Comparison of ENCODE assay signal across 20 cellular contexts in the genomic region with DNA sequence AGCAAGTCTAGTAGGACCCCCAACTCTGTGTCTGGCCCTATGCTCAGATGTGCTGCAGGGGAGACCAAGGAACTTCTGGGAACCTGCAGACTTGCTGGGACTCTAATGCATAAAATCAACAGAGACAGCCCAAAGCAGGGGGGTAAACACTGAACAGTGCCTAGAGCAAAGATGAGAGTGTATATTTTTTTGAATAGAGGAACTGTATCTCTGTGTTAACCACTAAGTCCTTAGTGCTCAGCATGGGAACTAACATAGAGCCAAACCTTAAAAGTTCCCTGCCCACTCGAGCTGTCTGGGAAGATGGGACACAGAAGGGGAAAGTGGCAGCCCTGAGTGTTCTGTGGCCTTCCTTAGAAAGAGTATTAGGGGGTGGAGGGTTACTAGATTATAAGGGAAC.
"Had no signal": no experiment of that assay in that cellular context is flagged by ENCODE, and none has a peak within 500 bp of the region (broad histone marks: within the 10 kb centered on the region; RNA-seq: fewer than 3 reads in every experiment).

No MANE protein-coding gene starts in this region.

- H3K27me3 ChIP-seq: MG63 had no signal

- H3K9ac ChIP-seq: SK-N-SH had no signal

- DNase-seq: IMR-90, Karpas-422, KG1, MG63, NCI-H1092, NCI-H1105 treated with DMSO at 0.1 percent for 48 hours, NCI-H1417 treated with DMSO at 0.1 percent for 48 hours, NCI-H1694 treated with DMSO at 0.1 percent for 48 hours, NCI-H1930, NCI-H2107, NCI-H2227 treated with DMSO at 0.1 percent for 48 hours, NCI-H524, NCI-H526 treated with DMSO at 0.1 percent for 48 hours, NCI-H774, Right ventricle myocardium superior, RPMI8226, SIG-M5, SK-N-SH had no signal

- H3K4me3 ChIP-seq: MG63 had no signal

- H3K36me3 ChIP-seq: MG63 had no signal

- FAIRE-seq: HepG2, RCC 7860 had no signal

- H3K9me3 ChIP-seq: MG63, SK-N-SH had no signal

- H3K4me2 ChIP-seq: SK-N-SH had no signal

- ATAC-seq: HepG2 had no signal
